1 cellular context compared by ENCODE assay signal in the genomic region with DNA sequence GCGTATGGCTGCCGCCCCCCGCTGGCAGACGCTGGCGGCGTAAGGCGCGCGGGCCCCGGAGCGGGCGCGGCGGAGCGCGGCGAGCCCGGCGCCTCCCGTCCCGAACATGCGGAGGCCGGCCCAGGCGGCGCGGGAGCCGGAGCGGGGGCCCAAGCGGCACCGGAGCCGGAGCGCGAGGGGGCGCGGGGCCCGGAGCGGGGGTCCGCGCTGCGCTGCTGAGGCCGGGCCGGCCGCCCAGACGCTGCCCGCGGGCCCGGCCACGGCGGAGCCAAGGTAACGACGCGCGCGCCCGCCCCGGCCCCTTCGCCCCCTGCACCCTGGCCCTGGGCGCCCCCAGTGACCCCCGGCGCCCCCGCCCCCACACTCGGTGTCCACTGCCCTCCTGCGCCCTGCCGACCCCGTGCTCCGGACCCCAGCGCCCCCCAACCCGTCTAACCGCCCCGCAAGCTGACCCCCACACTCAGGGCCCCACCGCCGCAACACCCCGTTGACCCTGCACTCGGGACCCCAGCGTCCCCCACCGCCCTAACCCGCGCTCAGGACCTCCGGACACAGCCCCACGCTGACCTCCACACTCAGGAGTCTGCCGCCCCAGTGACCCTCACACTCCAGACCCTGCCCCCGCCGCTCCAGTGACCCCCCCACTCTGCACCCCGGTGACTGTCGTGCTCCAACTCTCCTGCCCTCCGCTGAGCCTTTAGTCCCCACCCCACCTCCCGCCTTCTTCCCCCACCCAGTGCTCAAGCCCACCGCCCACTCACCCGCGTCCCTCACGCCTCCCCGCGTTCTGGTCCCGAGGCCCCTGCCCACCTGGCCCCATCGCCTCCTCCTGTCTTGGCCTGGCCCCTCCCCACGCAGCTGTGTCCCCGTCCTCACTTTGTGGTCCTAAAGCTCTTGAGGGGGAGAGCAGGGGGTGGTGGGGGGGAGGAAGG.
TF ChIP-seq lines count a peak whose summit lies in the region.

A gene (plus strand): TSS at position 27 of the 932 bp plus-strand sequence. CDS start 28,601 bp downstream, outside the sequence.

TF ChIP-seq in endothelial cell of umbilical vein, 7 proteins besides CTCF, POLR2A, EP300 and RAD21 (continued from another document):
- no peak for TF ChIP-seq MYC (IDR thresholded peaks at IDR 0.05; ENCODE audit: low read depth, low read length)
- TF ChIP-seq FOS (IDR thresholded peaks at IDR 0.05; ENCODE audit: borderline replicate concordance, insufficient read depth, low read length) = no peak
- TF ChIP-seq JUN (IDR thresholded peaks at IDR 0.05; ENCODE audit: borderline replicate concordance, insufficient read depth, insufficient read length, low read depth) = no peak
- TF ChIP-seq EZH2 (IDR thresholded peaks at IDR 0.05; ENCODE audit: borderline replicate concordance, low read depth, low read length, severe bottlenecking) = no peak
